In the genomic region with DNA sequence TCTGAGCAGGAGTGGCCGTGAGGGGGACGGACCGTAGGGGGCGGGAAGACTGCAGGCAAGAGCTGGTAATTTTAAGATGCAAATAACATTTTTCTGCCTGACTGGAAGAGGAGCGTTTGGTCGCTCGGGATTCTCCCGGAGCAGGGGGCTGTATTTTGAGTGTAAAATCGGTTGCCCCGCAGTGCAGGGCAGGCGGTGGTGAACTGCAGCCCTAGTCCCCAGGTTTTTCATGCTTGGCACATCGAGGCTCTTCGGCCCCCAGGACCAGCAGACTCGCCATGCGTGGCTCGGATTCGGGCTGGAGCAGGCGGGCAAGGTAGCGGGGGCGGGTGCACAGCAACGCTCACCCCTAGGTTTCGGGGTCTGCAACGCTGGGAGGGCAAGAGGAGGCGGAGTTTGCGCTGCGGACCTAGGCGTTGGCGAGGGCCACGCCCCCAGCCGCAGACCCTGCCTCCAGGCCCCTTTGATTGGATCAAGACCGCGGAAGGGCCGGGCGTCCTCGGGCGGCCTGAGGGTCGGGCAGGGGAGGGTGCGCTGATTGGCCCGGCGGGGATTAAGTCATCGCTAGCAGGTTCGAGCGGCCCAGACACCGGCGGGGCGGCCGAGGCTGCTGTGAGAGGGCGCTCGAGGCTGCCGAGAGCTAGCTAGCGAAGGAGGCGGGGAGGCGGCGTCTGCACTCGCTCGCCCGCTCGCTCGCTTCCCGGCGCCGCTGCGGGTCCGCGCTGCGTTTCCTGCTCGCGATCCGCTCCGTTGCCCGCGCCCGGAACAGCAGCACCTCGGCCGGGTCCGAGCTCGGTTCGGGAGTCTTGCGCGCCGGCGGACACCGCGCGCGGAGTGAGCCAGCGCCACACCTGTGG, we compare ENCODE assay signal across 8 cellular contexts. TPM values are rescaled to one million over a fixed set of nuclear protein-coding genes. Genes with fewer than 3 reads are reported as not detected.
DNase-seq lines count a peak whose midpoint lies in the region; ATAC-seq and TF ChIP-seq lines count a peak whose summit lies in the region.

A gene with protein sequence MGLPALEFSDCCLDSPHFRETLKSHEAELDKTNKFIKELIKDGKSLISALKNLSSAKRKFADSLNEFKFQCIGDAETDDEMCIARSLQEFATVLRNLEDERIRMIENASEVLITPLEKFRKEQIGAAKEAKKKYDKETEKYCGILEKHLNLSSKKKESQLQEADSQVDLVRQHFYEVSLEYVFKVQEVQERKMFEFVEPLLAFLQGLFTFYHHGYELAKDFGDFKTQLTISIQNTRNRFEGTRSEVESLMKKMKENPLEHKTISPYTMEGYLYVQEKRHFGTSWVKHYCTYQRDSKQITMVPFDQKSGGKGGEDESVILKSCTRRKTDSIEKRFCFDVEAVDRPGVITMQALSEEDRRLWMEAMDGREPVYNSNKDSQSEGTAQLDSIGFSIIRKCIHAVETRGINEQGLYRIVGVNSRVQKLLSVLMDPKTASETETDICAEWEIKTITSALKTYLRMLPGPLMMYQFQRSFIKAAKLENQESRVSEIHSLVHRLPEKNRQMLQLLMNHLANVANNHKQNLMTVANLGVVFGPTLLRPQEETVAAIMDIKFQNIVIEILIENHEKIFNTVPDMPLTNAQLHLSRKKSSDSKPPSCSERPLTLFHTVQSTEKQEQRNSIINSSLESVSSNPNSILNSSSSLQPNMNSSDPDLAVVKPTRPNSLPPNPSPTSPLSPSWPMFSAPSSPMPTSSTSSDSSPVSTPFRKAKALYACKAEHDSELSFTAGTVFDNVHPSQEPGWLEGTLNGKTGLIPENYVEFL (plus strand): TSS at position 585 of the 857 bp plus-strand sequence. CDS start 385 bp downstream, outside the sequence.

- H3K27ac ChIP-seq in SK-N-SH (ENCODE audit: low read depth in 2 of 2, low read length in 1 of 2) (peak within 1 kb of the TSS; percentile 52 to 89; a peak in 3 of 4 replicates), testis (peak within 1 kb of the TSS; percentile 79 to 88)

- H3F3A ChIP-seq in SK-N-SH (replicated peaks; ENCODE audit: insufficient read depth) = no peaks in the 10 kb centered on the region

- POLR2A ChIA-PET in SK-N-SH (lab: Yijun Ruan, JAX) = interaction anchor here (1.0 to 2.4 kb wide), 8 partner anchors 9 to 103 kb away, joined by 3 to 15 read pairs (median 4); no protein-coding TSS in a partner anchor

- TF ChIP-seq CTCF in SK-N-SH (IDR thresholded peaks at IDR 0.05) (peak; percentile 36), omental fat pad (IDR thresholded peaks at IDR 0.05) (no peak), testis (IDR thresholded peaks at IDR 0.05) (peak in 2 of 3 experiments; percentile 15 to 20)

- H4K20me1 ChIP-seq in SK-N-SH (ENCODE audit: insufficient read depth) = no peaks in the 10 kb centered on the region

- H3K9ac ChIP-seq in SK-N-SH = peak within 1 kb of the TSS; percentile 68

- peak within 1 kb of the TSS; percentile 92 for H2AFZ ChIP-seq in SK-N-SH (ENCODE audit: low read depth)

- intact Hi-C loops in testis (cut with DNase I; ENCODE audit: low total_unique reads) = no loop called here

- peak within 1 kb of the TSS; percentile 70 to 87 for H3K4me3 ChIP-seq in SK-N-SH (ENCODE audit: low read depth in 2 of 2, low read length in 1 of 2)
- peak within 1 kb of the TSS; percentile 78 to 87 for H3K4me3 ChIP-seq in testis

- peaks cover 0 to 6% of the 10 kb centered on the region in 2 donors for H3K36me3 Mint-ChIP-seq in activated naive CD4-positive, alpha-beta T cell treated with anti-CD3 and anti-CD28 coated beads, Interleukin-2, amount 50 U/mL, for 72 hours

- H3K36me3 ChIP-seq in SK-N-SH (replicated peaks in 1 of 2; ENCODE audit: control insufficient read depth in 1 of 2, insufficient read depth in 2 of 2, low read length in 1 of 2) = no peaks in the 10 kb centered on the region
- H3K36me3 ChIP-seq in testis (ENCODE audit: low read depth, missing control alignments) = no peaks in the 10 kb centered on the region

- peak; percentile 59 for TF ChIP-seq RAD21 in SK-N-SH (IDR thresholded peaks at IDR 0.05; ENCODE audit: low read length)

- H3K4me1 ChIP-seq in SK-N-SH (ENCODE audit: control insufficient read depth in 1 of 2, insufficient read depth in 2 of 2, low read depth in 1 of 2, low read length in 1 of 2) (peaks cover 12 to 17% of the 10 kb centered on the region in 2 experiments; a peak in 3 of 4 replicates), testis (peaks cover 10% of the 10 kb centered on the region)

- TF ChIP-seq EP300 in SK-N-SH (IDR thresholded peaks at IDR 0.05; ENCODE audit: borderline replicate concordance in 1 of 2, low read depth in 1 of 2, low read length in 1 of 2) = no peak

- H3K9me3 ChIP-seq in SK-N-SH (no peaks in the 10 kb centered on the region), testis (no peaks in the 10 kb centered on the region)

- CTCF ChIA-PET in SK-N-SH (lab: Yijun Ruan, JAX) = interaction anchor here (0.7 to 8.1 kb wide), 29 partner anchors 10 to 122 kb away, joined by 3 to 90 read pairs (median 6); no protein-coding TSS in a partner anchor

- no peaks in the 10 kb centered on the region for H3K79me2 ChIP-seq in SK-N-SH (ENCODE audit: insufficient read depth)

- H3K9me3 Mint-ChIP-seq in activated naive CD4-positive, alpha-beta T cell treated with anti-CD3 and anti-CD28 coated beads, Interleukin-2, amount 50 U/mL, for 72 hours = no peaks in the 10 kb centered on the region

- TF ChIP-seq POLR2A in GM10847 (IDR thresholded peaks at IDR 0.05; ENCODE audit: extremely low read depth, insufficient read length) (peak; percentile 65), testis (IDR thresholded peaks at IDR 0.05) (peak; percentile 100)

- peak within 1 kb of the TSS; percentile 92 for H3K4me2 ChIP-seq in SK-N-SH

- no peaks in the 10 kb centered on the region for H3K9me2 ChIP-seq in SK-N-SH

- 0% methylated on average over 34 of the region's 87 CpGs for WGBS in SK-N-SH (ENCODE audit: low lambda C conversion rate)
- 0 to 1% methylated on average over 26 to 37 of the region's 87 CpGs for WGBS in testis, 2 donors

- DNase-seq in NCI-H1048 (lab: John Stamatoyannopoulos, UW) (peak; percentile 86), SK-N-SH (peak; percentile 97), glomerular endothelial cell (ENCODE audit: extremely low read depth, low read depth, low spot score) (no peak), omental fat pad (ENCODE audit: low spot score) (peak; percentile 83), testis (peak; percentile 99)
- DNase-seq in activated naive CD4-positive, alpha-beta T cell treated with anti-CD3 and anti-CD28 coated beads, Interleukin-2, amount 50 U/mL, for 72 hours (ENCODE audit: low spot score in 2 of 2) = peak; percentile 91 to 94

- ATAC-seq in HG02588 (IDR thresholded peaks at IDR 0.05; ENCODE audit: unreplicated experiment) (peak; percentile 98), omental fat pad (ENCODE audit: low FRiP score) (peak; percentile 99)
- ATAC-seq in activated naive CD4-positive, alpha-beta T cell treated with anti-CD3 and anti-CD28 coated beads, Interleukin-2, amount 50 U/mL, for 72 hours = peak; percentile 91 to 92

- H3K27me3 ChIP-seq in SK-N-SH (ENCODE audit: insufficient read depth) = no peaks in the 10 kb centered on the region
- H3K27me3 ChIP-seq in testis = no peaks in the 10 kb centered on the region

- H3K27ac Mint-ChIP-seq in activated naive CD4-positive, alpha-beta T cell treated with anti-CD3 and anti-CD28 coated beads, Interleukin-2, amount 50 U/mL, for 72 hours = peak within 1 kb of the TSS; percentile 70 to 95

TF ChIP-seq in SK-N-SH, 30 proteins besides CTCF, POLR2A, EP300 and RAD21 (continues in another document):
- TF ChIP-seq, protein P1, sequence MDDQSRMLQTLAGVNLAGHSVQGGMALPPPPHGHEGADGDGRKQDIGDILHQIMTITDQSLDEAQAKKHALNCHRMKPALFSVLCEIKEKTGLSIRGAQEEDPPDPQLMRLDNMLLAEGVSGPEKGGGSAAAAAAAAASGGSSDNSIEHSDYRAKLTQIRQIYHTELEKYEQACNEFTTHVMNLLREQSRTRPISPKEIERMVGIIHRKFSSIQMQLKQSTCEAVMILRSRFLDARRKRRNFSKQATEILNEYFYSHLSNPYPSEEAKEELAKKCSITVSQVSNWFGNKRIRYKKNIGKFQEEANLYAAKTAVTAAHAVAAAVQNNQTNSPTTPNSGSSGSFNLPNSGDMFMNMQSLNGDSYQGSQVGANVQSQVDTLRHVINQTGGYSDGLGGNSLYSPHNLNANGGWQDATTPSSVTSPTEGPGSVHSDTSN (IDR thresholded peaks at IDR 0.05) = peak; percentile 48; the same call in 1 of the 2 replicates
- no peak for TF ChIP-seq GABPA (IDR thresholded peaks at IDR 0.05; ENCODE audit: low read depth)
- peak; percentile 35; the same call in 1 of the 2 replicates for TF ChIP-seq MXI1 (IDR thresholded peaks at IDR 0.05; ENCODE audit: low read depth, low read length)
- peak; percentile 87 for TF ChIP-seq POLR2AphosphoS5 (IDR thresholded peaks at IDR 0.05; ENCODE audit: low read depth, low read length)

RNA-seq across cellular contexts. Expression of the gene that starts here (rescaled TPM):
- polyA plus RNA-seq in SK-N-SH (2012; rRNA removed) = 6.1 and 8.4 TPM in 2 replicates
- 4.4 and 4.6 TPM in 2 replicates for polyA plus RNA-seq in SK-N-SH (2012; cell fraction: cytosol; rRNA removed)
- polyA plus RNA-seq in SK-N-SH (2012; cell fraction: nucleus; rRNA removed) = 19.4 and 33.8 TPM in 2 replicates
- total RNA-seq in activated naive CD4-positive, alpha-beta T cell treated with anti-CD3 and anti-CD28 coated beads, Interleukin-2, amount 50 U/mL, for 72 hours = 10 to 100 TPM; 15.7 to 23.4 TPM
- total RNA-seq in glomerular endothelial cell = 14.0 and 33.1 TPM in 2 replicates
- total RNA-seq in omental fat pad = 100 to 1,000 TPM in 1 of 4 donors, 10 to 100 TPM in 3; 40.4 to 134 (median 63.6) TPM
- total RNA-seq in testis = 10 to 100 TPM; 95.7 to 98.7 TPM
- 33.8 TPM for polyA plus RNA-seq in testis (ENCODE audit: insufficient read depth, low read depth, low replicate concordance)

Comparison
In these comparisons a context has a peak if more than half of its experiments do, and no peak if none do; other contexts are left out.
1. CTCF ChIP-seq: peak in SK-N-SH (single experiment) and testis (2 of 3); none in omental fat pad (0 of 3).
2. Peak in every context shown above with its lines, with median percentiles within 50 percentile points of each other: ATAC-seq.